Comparison of ENCODE assay signal across 15 cellular contexts in genomic region chr16:10749680-10750035, GRCh38. TPM values are rescaled to one million over a fixed set of nuclear protein-coding genes. Genes with fewer than 3 reads are reported as not detected.
A peak's percentile ranks its signal among the peaks of the same experiment; 100 is the strongest.
DNase-seq lines count a peak whose midpoint lies in the region; ATAC-seq lines count a peak whose summit lies in the region.
"Had no signal": no experiment of that assay in that cellular context is flagged by ENCODE, and none has a peak within 500 bp of the region (broad histone marks: within the 10 kb centered on the region; RNA-seq: fewer than 3 reads in every experiment).

No MANE protein-coding gene starts in this region.

- no peaks in the 10 kb centered on the region for H3K27me3 Mint-ChIP-seq in T-helper 1 cell treated with Interleukin-12 subunit alpha and Interleukin-12 subunit beta and Interleukin-4 antibody, amounts not matched to agents 30 μg/mL and 1 μg/mL, for 36 hours (ENCODE audit: low read depth)
- H3K27me3 Mint-ChIP-seq: type B pancreatic cell had no signal

- no peak for DNase-seq in T-helper 1 cell
- peak; percentile 49 for DNase-seq in M059J (ENCODE audit: low read depth)
- peak; percentile 34 for DNase-seq in renal cortical epithelial cell (ENCODE audit: low read depth)
- no peak for DNase-seq in DMS53 treated with DMSO at 0.1 percent for 48 hours (lab: John Stamatoyannopoulos, UW; ENCODE audit: unreplicated experiment)
- DNase-seq: GF-D8, KBM-7, kidney had no signal

- H3K4me3 Mint-ChIP-seq in T-helper 1 cell treated with Interleukin-12 subunit alpha and Interleukin-12 subunit beta and Interleukin-4 antibody, amounts not matched to agents 30 μg/mL and 1 μg/mL, for 36 hours, result no peak overlapping the region
- H3K4me3 Mint-ChIP-seq: type B pancreatic cell had no signal

- H3K36me3 Mint-ChIP-seq in T-helper 1 cell treated with Interleukin-12 subunit alpha and Interleukin-12 subunit beta and Interleukin-4 antibody, amounts not matched to agents 30 μg/mL and 1 μg/mL, for 36 hours (ENCODE audit: low read depth), result peaks cover 31% of the 10 kb centered on the region

- H3K9me3 Mint-ChIP-seq in T-helper 1 cell treated with Interleukin-12 subunit alpha and Interleukin-12 subunit beta and Interleukin-4 antibody, amounts not matched to agents 30 μg/mL and 1 μg/mL, for 36 hours, result no peaks in the 10 kb centered on the region
- H3K9me3 Mint-ChIP-seq: type B pancreatic cell had no signal

- ATAC-seq in esophagus mucosa (peak; percentile 83), HG03342 (IDR thresholded peaks at IDR 0.05; ENCODE audit: unreplicated experiment) (no peak), HG02981 (IDR thresholded peaks at IDR 0.05; ENCODE audit: unreplicated experiment) (no peak)
- ATAC-seq: A549 had no signal

- H3K4me1 Mint-ChIP-seq in T-helper 1 cell treated with Interleukin-12 subunit alpha and Interleukin-12 subunit beta and Interleukin-4 antibody, amounts not matched to agents 30 μg/mL and 1 μg/mL, for 36 hours (ENCODE audit: low read depth), result peaks cover 28% of the 10 kb centered on the region

- peak overlapping the region; percentile 52 for H3K27ac Mint-ChIP-seq in T-helper 1 cell treated with Interleukin-12 subunit alpha and Interleukin-12 subunit beta and Interleukin-4 antibody, amounts not matched to agents 30 μg/mL and 1 μg/mL, for 36 hours
- H3K27ac Mint-ChIP-seq: type B pancreatic cell had no signal

RNA-seq across cellular contexts. Expression of gene NUBP1, which starts 6.0 kb away (rescaled TPM):
- total RNA-seq in M059J (2014; rRNA removed; shearing (Covaris generic)), result 32.7 and 45.7 TPM in 2 replicates
- total RNA-seq in esophagus mucosa (21.5 TPM), renal cortical epithelial cell (21.9 and 22.5 TPM in 2 replicates)

RNA-seq across cellular contexts. Expression of gene TEKT5, which starts 54.9 kb away (rescaled TPM):
- 1.4 TPM in 1 of 2 replicates, not detected in the other for total RNA-seq in M059J (2014; rRNA removed; shearing (Covaris generic))
- total RNA-seq in esophagus mucosa (not detected), renal cortical epithelial cell (0.25 TPM in 1 of 2 replicates, not detected in the other)
- total RNA-seq: esophagus muscularis mucosa, omental fat pad had no signal

Comparison
In these comparisons a context has a peak if more than half of its experiments do, and no peak if none do; other contexts are left out.
1. DNase-seq: peak in M059J (single experiment) and renal cortical epithelial cell (single experiment); none in T-helper 1 cell (0 of 5) and DMS53 treated with DMSO at 0.1 percent for 48 hours (single experiment).